In the genomic region with DNA sequence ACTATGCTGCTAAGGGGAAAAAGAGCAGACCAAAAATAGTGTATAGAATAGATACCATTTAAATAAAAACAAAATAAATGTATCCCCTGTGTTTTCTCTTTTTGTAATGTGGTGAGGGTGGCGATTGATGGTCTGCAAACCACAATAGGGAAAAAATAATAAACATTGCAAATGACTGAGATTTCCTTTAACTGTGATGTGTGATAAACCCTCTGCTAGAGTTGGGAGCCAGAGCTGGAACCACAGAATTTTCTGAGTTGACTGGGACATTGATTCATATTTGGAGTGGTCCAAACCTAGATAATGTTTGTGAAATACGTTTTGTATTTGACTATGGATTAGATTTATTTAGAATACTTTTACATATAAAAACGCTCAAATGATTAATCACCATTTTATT, we compare ENCODE assay signal across 22 cellular contexts.
DNase-seq lines count a peak whose midpoint lies in the region; ATAC-seq and TF ChIP-seq lines count a peak whose summit lies in the region.
"Had no signal": no experiment of that assay in that cellular context is flagged by ENCODE, and none has a peak within 500 bp of the region (broad histone marks: within the 10 kb centered on the region; RNA-seq: fewer than 3 reads in every experiment).

No MANE protein-coding gene starts in this region.

- intact Hi-C loops in A673 (cut with micrococcal nuclease; ENCODE audit: unreplicated experiment) (no loop called here), posterior cingulate gyrus (cut with DNase I) (no loop called here)

- CTCF ChIA-PET in A673 (lab: Charles Lee): no interaction called here

- H3K4me3 ChIP-seq in A673 (ENCODE audit: low read depth, low read length, poor library complexity, severe bottlenecking) (no peak overlapping the region), astrocyte of the cerebellum (ENCODE audit: low read depth, low read length) (no peak overlapping the region), fibroblast of the aortic adventitia (ENCODE audit: low read depth, low read length) (no peak overlapping the region)

- BruUV-seq in A673 (replicated peaks; lab: Mats Ljungman, UMichigan): no TSS peak

- H3K27ac ChIP-seq in A673 (ENCODE audit: low read depth, low read length, poor library complexity, severe bottlenecking): peak overlapping the region; percentile 43
- H3K27ac ChIP-seq: 22Rv1 had no signal

- POLR2A ChIA-PET in A673 (lab: Charles Lee; ENCODE audit: low non-redundant PET): no interaction called here

- in situ Hi-C loops in astrocyte of the cerebellum (cut with HindIII; ENCODE audit: low sequenced_read_pairs): no loop called here

- H3K4me1 ChIP-seq in A673 (ENCODE audit: insufficient read depth, low read length, poor library complexity, severe bottlenecking): peaks cover 17% of the 10 kb centered on the region

- no peak for TF ChIP-seq CTCF in A673 (conservative IDR thresholded peaks at IDR 0.05; ENCODE audit: low read depth, low read length)
- TF ChIP-seq CTCF in astrocyte of the cerebellum (IDR thresholded peaks at IDR 0.05; ENCODE audit: low read depth, low read length, missing control alignments): no peak
- no peak for TF ChIP-seq CTCF in fibroblast of the aortic adventitia (IDR thresholded peaks at IDR 0.05; ENCODE audit: insufficient read depth, low read length)

- H3K9me3 ChIP-seq in A673 (ENCODE audit: low read depth, low read length, poor library complexity, severe bottlenecking): no peaks in the 10 kb centered on the region

- H3K36me3 ChIP-seq in A673 (ENCODE audit: insufficient read depth, low read length, poor library complexity, severe bottlenecking): no peaks in the 10 kb centered on the region

- ATAC-seq in GM21529 (IDR thresholded peaks at IDR 0.05; ENCODE audit: unreplicated experiment) (no peak), HG03108 (IDR thresholded peaks at IDR 0.05; ENCODE audit: unreplicated experiment) (no peak)
- ATAC-seq: Panc1 had no signal

- H3K27me3 ChIP-seq in A673 (replicated peaks; ENCODE audit: insufficient read depth, low read depth, low read length, poor library complexity): no peaks in the 10 kb centered on the region

- no peak for DNase-seq in A673 (ENCODE audit: low spot score)
- peak; percentile 26 for DNase-seq in LHCN-M2 (ENCODE audit: low read depth)
- peak; percentile 26 for DNase-seq in astrocyte of the cerebellum (ENCODE audit: low read depth)
- peak; percentile 73 for DNase-seq in fibroblast of the aortic adventitia (ENCODE audit: low read depth)
- no peak for DNase-seq in posterior cingulate gyrus
- DNase-seq: ACHN, Calu3, DMS79 treated with DMSO at 0.1 percent for 48 hours, HCEC 1CT, KG1, NCI-H1092, NCI-H1417 treated with DMSO at 0.1 percent for 48 hours, NCI-H1694 treated with DMSO at 0.1 percent for 48 hours, NCI-H2081, NCI-H2227 treated with DMSO at 0.1 percent for 48 hours, NCI-H510A, NCI-H69, SHP77 treated with DMSO at 0.1 percent for 48 hours had no signal

Comparison
In these comparisons a context has a peak if more than half of its experiments do, and no peak if none do; other contexts are left out.
1. DNase-seq: peak in LHCN-M2 (single experiment), astrocyte of the cerebellum (single experiment) and fibroblast of the aortic adventitia (single experiment); none in A673 (single experiment) and posterior cingulate gyrus (0 of 10).